In genomic region chr5:160469156-160470144, GRCh38 we compare ENCODE assay signal across 1 cellular context.
TF ChIP-seq lines count a peak whose summit lies in the region.

No MANE protein-coding gene starts in this region.

TF ChIP-seq in HepG2, 621 proteins besides CTCF, POLR2A, EP300 and RAD21 (continued from another document):
- TF ChIP-seq ZNF281 (CRISPR knock-in tag; IDR thresholded peaks at IDR 0.05; ENCODE audit: borderline replicate concordance) (no peak), CSRNP1 (CRISPR knock-in tag; IDR thresholded peaks at IDR 0.05) (no peak), ZFY (CRISPR knock-in tag; IDR thresholded peaks at IDR 0.05) (0 out of 2 replicates have a peak, but pooled peaks have one; percentile 33)
